In genomic region chr2:96637385-96638143, GRCh38 we compare ENCODE assay signal across 7 cellular contexts. TPM values are rescaled to one million over a fixed set of nuclear protein-coding genes. Genes with fewer than 3 reads are reported as not detected.
DNase-seq lines count a peak whose midpoint lies in the region; ATAC-seq and TF ChIP-seq lines count a peak whose summit lies in the region.

No MANE protein-coding gene starts in this region.

- peak overlapping the region; percentile 64 for H3K4me3 ChIP-seq in kidney epithelial cell (ENCODE audit: low read depth, low read length)

- ATAC-seq in GM18502 (IDR thresholded peaks at IDR 0.05; ENCODE audit: poor library complexity, unreplicated experiment) (peak; percentile 70), HG02763 (IDR thresholded peaks at IDR 0.05; ENCODE audit: unreplicated experiment) (peak; percentile 76)

- peak; percentile 70 for DNase-seq in NCI-H146 (lab: John Stamatoyannopoulos, UW)
- peak; percentile 62 for DNase-seq in activated CD4-positive, CD25-positive, alpha-beta regulatory T cell treated with anti-CD3 and anti-CD28 coated beads, Interleukin-2, amount 50 U/mL, for 16 hours (ENCODE audit: low read depth, low spot score)
- DNase-seq in central memory CD4-positive, alpha-beta T cell = peak; percentile 81
- peak; percentile 50 for DNase-seq in kidney epithelial cell (ENCODE audit: low read depth)
- DNase-seq in stimulated activated CD4-positive, alpha-beta T cell treated with anti-CD3 and anti-CD28 coated beads, Interleukin-15, amount 100 ng/mL, for 24 hours = peak; percentile 89

- no peaks in the 10 kb centered on the region for H3K27me3 ChIP-seq in kidney epithelial cell (ENCODE audit: control insufficient read depth, insufficient read depth, low read length)

- TF ChIP-seq CTCF in kidney epithelial cell (IDR thresholded peaks at IDR 0.05; ENCODE audit: insufficient read depth, low read length, poor library complexity, severe bottlenecking) = no peak

- H3K36me3 ChIP-seq in kidney epithelial cell (ENCODE audit: control insufficient read depth, insufficient read depth, low read length) = no peaks in the 10 kb centered on the region

RNA-seq across cellular contexts. Expression of gene KANSL3, which starts 0.5 kb away (rescaled TPM):
- 33.2 and 33.3 TPM in 2 replicates for total RNA-seq in kidney epithelial cell

RNA-seq across cellular contexts. Expression of gene FER1L5, which starts 5.0 kb away (rescaled TPM):
- total RNA-seq in kidney epithelial cell = 0.07 TPM in 1 of 2 replicates, not detected in the other

Comparison
In these comparisons a context has a peak if more than half of its experiments do, and no peak if none do; other contexts are left out.
1. Peak in every context shown above with its lines: DNase-seq, ATAC-seq and H3K4me3 ChIP-seq.